ENCODE assay signal across 14 cellular contexts in genomic region chr3:45137656-45138181, GRCh38. TPM values are rescaled to one million over a fixed set of nuclear protein-coding genes. Genes with fewer than 3 reads are reported as not detected.
DNase-seq lines count a peak whose midpoint lies in the region; ATAC-seq and TF ChIP-seq lines count a peak whose summit lies in the region.
"Had no signal": no experiment of that assay in that cellular context is flagged by ENCODE, and none has a peak within 500 bp of the region (broad histone marks: within the 10 kb centered on the region; RNA-seq: fewer than 3 reads in every experiment).

No MANE protein-coding gene starts in this region.

- no peak for TF ChIP-seq RAD21 in IMR-90 (IDR thresholded peaks at IDR 0.05; ENCODE audit: low read length)

- H4K20me1 ChIP-seq in IMR-90 (ENCODE audit: insufficient read depth, low read length) = no peaks in the 10 kb centered on the region
- no peaks in the 10 kb centered on the region for H4K20me1 ChIP-seq in hepatocyte (ENCODE audit: insufficient read depth, poor library complexity, severe bottlenecking)

- H4K91ac ChIP-seq in IMR-90 (ENCODE audit: insufficient read depth, low read depth, low read length) = peak overlapping the region; percentile 43; the same call in 1 of the 2 replicates

- H2AK9ac ChIP-seq in IMR-90 (replicated peaks; ENCODE audit: low read depth, low read length, poor library complexity) = no peak overlapping the region

- peak overlapping the region; percentile 41 for H2AK5ac ChIP-seq in IMR-90 (ENCODE audit: low read depth, low read length)

- no peak for TF ChIP-seq POLR2A in IMR-90 (IDR thresholded peaks at IDR 0.05; ENCODE audit: low read depth, low read length)

- 90% methylated on average over 2 of the region's 5 CpGs; no CpG with 5 or more reads in 1 of the 2 experiments for WGBS in IMR-90 (ENCODE audit: extremely low coverage in 2 of 2, insufficient read length in 1 of 2), 2 experiments
- 54% methylated on average over 5 of the region's 5 CpGs for WGBS in hepatocyte (ENCODE audit: low lambda C conversion rate, missing lambda C conversion rate)

- H3K4me2 ChIP-seq in IMR-90 (ENCODE audit: low read depth, low read length) = no peak overlapping the region
- H3K4me2 ChIP-seq in hepatocyte = no peak overlapping the region

- in situ Hi-C loops in IMR-90 (cut with MboI; ENCODE audit: low sequenced_read_pairs) = loop anchor here (5.0 kb wide), 1 partner anchor 70 kb away; no protein-coding TSS in a partner anchor

- H4K8ac ChIP-seq in IMR-90 (ENCODE audit: low read depth in 2 of 2, low read length in 2 of 2) = peak overlapping the region; percentile 73 to 94

- no TSS peak for BruUV-seq in IMR-90 (replicated peaks; lab: Mats Ljungman, UMichigan)

- peaks cover 57% of the 10 kb centered on the region for H3K4me1 ChIP-seq in ACC112 (ENCODE audit: control insufficient read depth, insufficient read depth, low read length, unreplicated experiment)
- H3K4me1 ChIP-seq in IMR-90 (ENCODE audit: control insufficient read depth, insufficient read depth, low read length) = peaks cover 25% of the 10 kb centered on the region
- H3K4me1 ChIP-seq in hepatocyte (ENCODE audit: insufficient read depth) = peaks cover 18% of the 10 kb centered on the region

- H3K18ac ChIP-seq in IMR-90 (ENCODE audit: low read depth, low read length) = peak overlapping the region; percentile 87

- no peak overlapping the region for H3K56ac ChIP-seq in IMR-90 (ENCODE audit: extremely low read depth, insufficient read depth, low read length)

- peak overlapping the region; percentile 98; the same call in 1 of the 2 replicates for H3K4ac ChIP-seq in IMR-90 (ENCODE audit: low read depth, low read length)

- H3K36me3 ChIP-seq in ACC112 (ENCODE audit: insufficient read depth, low read length) (no peaks in the 10 kb centered on the region), IMR-90 (ENCODE audit: control insufficient read depth, insufficient read depth, low read length) (no peaks in the 10 kb centered on the region), hepatocyte (replicated peaks; ENCODE audit: insufficient read depth, low read depth) (no peaks in the 10 kb centered on the region)
- H3K36me3 ChIP-seq: neutrophil, uterus had no signal

- ATAC-seq in IMR-90 (ENCODE audit: low read depth) = no peak
- no peak for ATAC-seq in GM18861 (IDR thresholded peaks at IDR 0.05; ENCODE audit: unreplicated experiment)
- ATAC-seq in HG02610 (IDR thresholded peaks at IDR 0.05; ENCODE audit: unreplicated experiment) = no peak
- no peak for ATAC-seq in HG03039 (IDR thresholded peaks at IDR 0.05; ENCODE audit: unreplicated experiment)

- H3K27me3 ChIP-seq in ACC112 (ENCODE audit: insufficient read depth, low read length) (no peaks in the 10 kb centered on the region), IMR-90 (ENCODE audit: control insufficient read depth, insufficient read depth, low read length) (no peaks in the 10 kb centered on the region), hepatocyte (no peaks in the 10 kb centered on the region)
- H3K27me3 ChIP-seq: neutrophil, uterus had no signal

- H3K9me3 ChIP-seq in IMR-90 (ENCODE audit: control insufficient read depth, insufficient read depth, low read length) (no peaks in the 10 kb centered on the region), hepatocyte (ENCODE audit: low read depth) (no peaks in the 10 kb centered on the region)
- H3K9me3 ChIP-seq: neutrophil, uterus had no signal

- H3K79me2 ChIP-seq in ACC112 (ENCODE audit: control insufficient read depth, insufficient read depth, low read length, unreplicated experiment) (peaks cover 1% of the 10 kb centered on the region), hepatocyte (no peaks in the 10 kb centered on the region)

- POLR2A ChIA-PET in IMR-90 (lab: Charles Lee; ENCODE audit: unreplicated experiment) = no interaction called here

- peak overlapping the region; percentile 58 for H3K14ac ChIP-seq in IMR-90 (replicated peaks; ENCODE audit: low read depth, low read length)

- DNase-seq in IMR-90 (no peak), amniotic epithelial cell (ENCODE audit: low read depth) (peak; percentile 18), hepatocyte (ENCODE audit: low spot score) (no peak), SW480 (ENCODE audit: low spot score) (no peak)
- DNase-seq: activated CD4-positive, alpha-beta T cell treated with anti-CD3 and anti-CD28 coated beads, Interleukin-2, amount 10 ng/mL, durations not matched to agents 7 days and 5 days; activated effector memory CD4-positive, alpha-beta T cell treated with Interleukin-2 at 50 U/mL for 16 hours; NCI-H774; uterus had no signal

- H2BK120ac ChIP-seq in IMR-90 (ENCODE audit: low read depth, low read length) = peak overlapping the region; percentile 94

- 0 out of 2 replicates have a peak overlapping the region, but pooled peaks have one; percentile 10 for H3K23ac ChIP-seq in IMR-90 (ENCODE audit: low read depth, low read length)

- peaks cover 12 to 42% of the 10 kb centered on the region in 2 experiments for H3K79me1 ChIP-seq in IMR-90 (ENCODE audit: low read depth in 1 of 2, low read length in 2 of 2)

- CTCF ChIA-PET in IMR-90 (lab: Yijun Ruan, JAX) = interaction anchor here (0.9 kb wide), 1 partner anchor 14 kb away, joined by 4 read pairs; no protein-coding TSS in a partner anchor

- H3K9ac ChIP-seq in IMR-90 (ENCODE audit: low read depth, low read length) = no peak overlapping the region

- TF ChIP-seq CTCF in IMR-90 (conservative IDR thresholded peaks at IDR 0.05; ENCODE audit: low read depth, low read length) (no peak), hepatocyte (IDR thresholded peaks at IDR 0.05; ENCODE audit: poor library complexity) (no peak)

- H2BK20ac ChIP-seq in IMR-90 (ENCODE audit: low read depth, low read length) = peak overlapping the region; percentile 77

- H3K27ac ChIP-seq in ACC112 (ENCODE audit: low read depth, low read length) = peak overlapping the region; percentile 72
- H3K27ac ChIP-seq in IMR-90 (ENCODE audit: insufficient read depth, low read length) = peak overlapping the region; percentile 41
- H3K27ac ChIP-seq in hepatocyte = peak overlapping the region; percentile 19
- H3K27ac ChIP-seq: neutrophil had no signal

- no peaks in the 10 kb centered on the region for H3K9me2 ChIP-seq in hepatocyte (replicated peaks; ENCODE audit: insufficient read depth)

- H4K5ac ChIP-seq in IMR-90 (ENCODE audit: low read depth, low read length) = peak overlapping the region; percentile 75

- peak overlapping the region; percentile 97 for H2BK5ac ChIP-seq in IMR-90 (ENCODE audit: low read depth, low read length, poor library complexity, severe bottlenecking)

- peaks cover 22% of the 10 kb centered on the region for H3K9me1 ChIP-seq in IMR-90 (ENCODE audit: insufficient read depth, low read length)

- dilution Hi-C loops in IMR-90 (cut with HindIII; ENCODE audit: low sequenced_read_pairs, unreplicated experiment) = no loop called here

- H3K4me3 ChIP-seq in ACC112 (ENCODE audit: low read depth, low read length) (no peak overlapping the region), IMR-90 (ENCODE audit: insufficient read depth, low read depth, low read length) (no peak overlapping the region), hepatocyte (no peak overlapping the region)
- H3K4me3 ChIP-seq: uterus had no signal

- intact Hi-C loops in IMR-90 (cut with micrococcal nuclease) = loop anchor here (5.0 kb wide), 1 partner anchor 65 kb away; no protein-coding TSS in a partner anchor

- H2BK15ac ChIP-seq in IMR-90 (ENCODE audit: low read depth, low read length) = peak overlapping the region; percentile 81

- H2AFZ ChIP-seq in ACC112 (ENCODE audit: low read length, unreplicated experiment) (no peak overlapping the region), IMR-90 (replicated peaks; ENCODE audit: low read length, poor library complexity) (no peak overlapping the region), hepatocyte (no peak overlapping the region)

TF ChIP-seq in IMR-90, 13 proteins besides CTCF, POLR2A, EP300 and RAD21:
- TF ChIP-seq MAFK (IDR thresholded peaks at IDR 0.05; ENCODE audit: low read depth, low read length) = no peak
- no peak for TF ChIP-seq SMC3 (IDR thresholded peaks at IDR 0.05; ENCODE audit: low read depth, low read length)
- TF ChIP-seq USF2 (IDR thresholded peaks at IDR 0.05; ENCODE audit: low read depth, low read length) = no peak
- no peak for TF ChIP-seq MXI1 (IDR thresholded peaks at IDR 0.05; ENCODE audit: borderline replicate concordance, low read depth, low read length)
- no peak for TF ChIP-seq ELK1 (IDR thresholded peaks at IDR 0.05; ENCODE audit: borderline replicate concordance, low read depth, low read length)
- no peak for TF ChIP-seq RCOR1 (IDR thresholded peaks at IDR 0.05; ENCODE audit: insufficient replicate concordance, low read length)
- no peak for TF ChIP-seq MAZ (IDR thresholded peaks at IDR 0.05; ENCODE audit: borderline replicate concordance, low read depth, low read length)
- no peak for TF ChIP-seq BHLHE40 (IDR thresholded peaks at IDR 0.05; ENCODE audit: low read depth, low read length)
- TF ChIP-seq NFE2L2 (IDR thresholded peaks at IDR 0.05; ENCODE audit: low read depth, low read length) = no peak

RNA-seq across cellular contexts. Expression of gene CDCP1, which starts 8.5 kb away (rescaled TPM):
- total RNA-seq in IMR-90 (2012; rRNA removed) (2.5 TPM in 2 replicates), hepatocyte (7.0 and 7.3 TPM in 2 replicates)
- polyA plus RNA-seq in IMR-90 (2012; rRNA removed) (3.1 and 3.8 TPM in 2 replicates), hepatocyte (4.8 and 5.3 TPM in 2 replicates)
- 1.6 and 3.5 TPM in 2 replicates for polyA plus RNA-seq in IMR-90 (2012; cell fraction: cytosol; rRNA removed)
- 1.5 and 3.9 TPM in 2 replicates for polyA plus RNA-seq in IMR-90 (2012; cell fraction: nucleus; rRNA removed; ENCODE audit: low replicate concordance)
- total RNA-seq: SK-MEL-5 had no signal

Comparison
In these comparisons a context has a peak if more than half of its experiments do, and no peak if none do; other contexts are left out.
1. H3K27ac ChIP-seq: peak in every context shown above with its lines; median percentile 72 in ACC112; 41 in IMR-90; 19 in hepatocyte.